13 cellular contexts compared by ENCODE assay signal in the genomic region with DNA sequence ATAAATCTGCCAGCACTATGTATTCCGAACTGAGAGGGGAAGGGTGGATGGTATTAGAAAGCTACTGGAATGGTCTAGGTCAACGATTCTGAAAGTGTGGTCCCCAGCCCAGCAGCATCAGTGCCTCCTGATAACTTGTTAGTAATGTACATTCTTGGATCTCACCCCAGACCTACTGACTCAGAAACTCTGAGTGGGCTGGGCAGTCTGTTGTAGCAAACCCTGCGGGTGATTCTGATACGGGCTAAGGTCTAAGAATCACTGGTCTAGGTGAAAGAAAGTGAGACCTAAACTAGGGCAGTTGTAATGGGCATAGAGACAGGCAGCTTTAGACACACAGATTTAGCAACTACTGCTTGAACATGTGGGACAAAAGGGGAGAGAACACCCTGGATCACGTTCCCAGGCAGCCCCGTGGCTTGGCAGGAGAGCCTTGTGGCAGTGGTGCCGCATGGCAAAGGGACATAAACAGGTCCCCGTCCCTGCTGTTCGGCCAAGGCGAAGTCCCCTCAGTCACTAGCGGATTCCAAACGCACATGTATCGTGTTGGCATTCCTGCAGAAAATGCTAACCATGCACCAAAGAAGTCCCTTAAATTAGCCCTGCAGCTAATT.
DNase-seq lines count a peak whose midpoint lies in the region; ATAC-seq and TF ChIP-seq lines count a peak whose summit lies in the region.
"Had no signal": no experiment of that assay in that cellular context is flagged by ENCODE, and none has a peak within 500 bp of the region (broad histone marks: within the 10 kb centered on the region; RNA-seq: fewer than 3 reads in every experiment).

No MANE protein-coding gene starts in this region.

- H3K79me2 ChIP-seq in fibroblast of lung (ENCODE audit: control insufficient read depth, insufficient read depth, low read length), result no peaks in the 10 kb centered on the region

- no peak overlapping the region for H3K9ac ChIP-seq in fibroblast of lung (ENCODE audit: insufficient read depth, low read length)

- no peaks in the 10 kb centered on the region for H3K36me3 ChIP-seq in fibroblast of lung (ENCODE audit: control insufficient read depth, insufficient read depth, low read length)
- no peaks in the 10 kb centered on the region for H3K36me3 ChIP-seq in Peyer's patch
- H3K36me3 ChIP-seq: lower lobe of right lung had no signal

- H3K27me3 ChIP-seq in fibroblast of lung (ENCODE audit: control insufficient read depth, insufficient read depth, low read length) (no peaks in the 10 kb centered on the region), Peyer's patch (no peaks in the 10 kb centered on the region)

- no peak overlapping the region for H2AFZ ChIP-seq in fibroblast of lung (ENCODE audit: low read length)

- H4K20me1 ChIP-seq in fibroblast of lung (ENCODE audit: control insufficient read depth, extremely low read depth, insufficient read depth, low read length), result no peaks in the 10 kb centered on the region

- POLR2A ChIA-PET in RWPE1 (lab: Yijun Ruan, JAX; ENCODE audit: low non-redundant PET), result no interaction called here

- CTCF ChIA-PET in RWPE1 (lab: Yijun Ruan, JAX), result interaction anchor here (0.6 kb wide), 1 partner anchor 89 kb away, joined by 5 read pairs; no protein-coding TSS in a partner anchor

- H3K4me3 ChIP-seq in fibroblast of lung (replicated peaks in 1 of 4; ENCODE audit: control extremely low read depth in 1 of 4, insufficient read depth in 1 of 4, low read depth in 3 of 4, low read length in 4 of 4) (no peak overlapping the region), Peyer's patch (no peak overlapping the region)
- H3K4me3 ChIP-seq: lower lobe of right lung had no signal

- TF ChIP-seq CTCF in RWPE1 (conservative IDR thresholded peaks at IDR 0.05; ENCODE audit: low read depth) (no peak), fibroblast of lung (conservative IDR thresholded peaks at IDR 0.05 in 1 of 2, IDR thresholded peaks at IDR 0.05 in 1 of 2; ENCODE audit: low read depth in 1 of 2, low read length in 2 of 2) (no peak), Peyer's patch (IDR thresholded peaks at IDR 0.05) (no peak)

- H3K27ac ChIP-seq in RWPE1 (no peak overlapping the region), fibroblast of lung (ENCODE audit: insufficient read depth, low read length) (no peak overlapping the region), Peyer's patch (no peak overlapping the region)
- H3K27ac ChIP-seq: lower lobe of right lung had no signal

- H3K4me1 ChIP-seq in fibroblast of lung (ENCODE audit: control insufficient read depth, extremely low read depth, insufficient read depth, low read length) (no peaks in the 10 kb centered on the region), Peyer's patch (no peaks in the 10 kb centered on the region)
- H3K4me1 ChIP-seq: lower lobe of right lung had no signal

- ATAC-seq in HG02938 (IDR thresholded peaks at IDR 0.05; ENCODE audit: unreplicated experiment) (no peak), HG02840 (IDR thresholded peaks at IDR 0.05; ENCODE audit: low FRiP score, unreplicated experiment) (no peak)
- ATAC-seq: lower lobe of right lung had no signal

- H3K9me3 ChIP-seq in fibroblast of lung (ENCODE audit: control insufficient read depth, insufficient read depth, low read depth, low read length), result no peaks in the 10 kb centered on the region
- no peaks in the 10 kb centered on the region for H3K9me3 ChIP-seq in Peyer's patch
- H3K9me3 ChIP-seq: lower lobe of right lung had no signal

- TF ChIP-seq POLR2A in Peyer's patch (IDR thresholded peaks at IDR 0.05), result no peak

- peak overlapping the region; percentile 7 for H3K4me2 ChIP-seq in fibroblast of lung (ENCODE audit: extremely low read depth, insufficient read depth, low read length)

- peak; percentile 84 for DNase-seq in AG20443 (ENCODE audit: low spot score)
- peak; percentile 62 for DNase-seq in RWPE1 (ENCODE audit: low spot score)
- peak; percentile 66 to 88 for DNase-seq in fibroblast of lung (ENCODE audit: low read depth in 2 of 2)
- peak; percentile 49 for DNase-seq in non-pigmented ciliary epithelial cell (ENCODE audit: low read depth)
- DNase-seq in iPS-NIHi7 (ENCODE audit: extremely low spot score), result no peak
- DNase-seq in Peyer's patch, result no peak
- DNase-seq: C1 segment of cervical spinal cord; GF-D8; lower lobe of right lung; nucleus accumbens; stimulated activated naive CD4-positive, alpha-beta T cell treated with Interleukin-2 at 50 U/mL for 16 hours had no signal

Comparison
In these comparisons a context has a peak if more than half of its experiments do, and no peak if none do; other contexts are left out.
1. DNase-seq: peak in AG20443 (single experiment), RWPE1 (single experiment), fibroblast of lung (2 of 2) and non-pigmented ciliary epithelial cell (single experiment); none in iPS-NIHi7 (single experiment) and Peyer's patch (0 of 3).